Comparison of ENCODE assay signal across 1 cellular context in genomic region chr9:116549061-116549664, GRCh38.
TF ChIP-seq lines count a peak whose summit lies in the region.

No MANE protein-coding gene starts in this region.

TF ChIP-seq in SK-N-SH, 30 proteins besides CTCF, POLR2A, EP300 and RAD21 (continued from another document):
- TF ChIP-seq MXI1 (IDR thresholded peaks at IDR 0.05; ENCODE audit: low read depth, low read length) (no peak), ZBTB33 (IDR thresholded peaks at IDR 0.05; ENCODE audit: borderline replicate concordance, low read depth) (no peak), RFX5 (IDR thresholded peaks at IDR 0.05; ENCODE audit: low read length) (no peak), RCOR1 (IDR thresholded peaks at IDR 0.05; ENCODE audit: low read length) (no peak), FOSL2 (IDR thresholded peaks at IDR 0.05; ENCODE audit: borderline replicate concordance, low read depth) (peak; percentile 74; the same call in 1 of the 2 replicates), NFIC (IDR thresholded peaks at IDR 0.05; ENCODE audit: borderline replicate concordance) (peak; percentile 57), TCF12 (IDR thresholded peaks at IDR 0.05) (peak; percentile 67)
TF ChIP-seq in SK-N-SH: peak in this region for 8.
